In the genomic region with DNA sequence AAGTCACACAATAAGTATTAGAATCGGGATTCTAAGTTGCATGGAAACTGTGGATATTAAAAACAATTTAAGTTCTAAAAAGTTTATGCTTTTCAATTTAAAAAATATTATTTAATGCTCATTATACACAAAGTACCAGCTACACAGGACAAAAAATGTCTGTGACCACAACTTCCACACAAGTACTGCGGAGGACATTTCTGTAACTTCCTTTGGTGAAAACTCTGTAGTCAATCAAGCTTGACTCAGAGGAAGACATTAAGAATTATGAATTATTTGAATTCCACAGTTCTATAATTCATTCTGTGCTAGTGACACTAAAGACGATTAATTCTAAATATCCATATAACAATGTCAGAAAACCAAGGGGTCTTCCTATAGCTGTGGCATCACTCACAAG, we compare ENCODE assay signal across 15 cellular contexts.
"Had no signal": no experiment of that assay in that cellular context is flagged by ENCODE, and none has a peak within 500 bp of the region (broad histone marks: within the 10 kb centered on the region; RNA-seq: fewer than 3 reads in every experiment).

No MANE protein-coding gene starts in this region.

- H3K9me3 ChIP-seq: esophagus squamous epithelium, gastroesophageal sphincter, neutrophil, right atrium auricular region had no signal

- H3K36me3 Mint-ChIP-seq: naive thymus-derived CD8-positive, alpha-beta T cell had no signal

- H3K36me3 ChIP-seq: esophagus squamous epithelium, gastroesophageal sphincter, neutrophil, right atrium auricular region had no signal

- DNase-seq: dermis blood vessel endothelial cell; esophagus squamous epithelium; foreskin fibroblast; glutamatergic neuron; islet precursor cell; mammary epithelial cell; naive thymus-derived CD8-positive, alpha-beta T cell; small intestine; stimulated activated CD4-positive, alpha-beta T cell treated with anti-CD3 and anti-CD28 coated beads, Interleukin-12 subunit alpha, Interleukin-12 subunit beta, amount 100 ng/mL, for 4 hours; stimulated activated naive CD4-positive, alpha-beta T cell treated with Interleukin-2 at 50 U/mL for 16 hours; trophoblast cell had no signal

- H3K27ac Mint-ChIP-seq: naive thymus-derived CD8-positive, alpha-beta T cell had no signal

- H3K4me3 ChIP-seq: esophagus squamous epithelium, gastroesophageal sphincter, right atrium auricular region had no signal

- H3K4me1 ChIP-seq: esophagus squamous epithelium, right atrium auricular region had no signal

- ATAC-seq: gastroesophageal sphincter; left lobe of liver; naive thymus-derived CD8-positive, alpha-beta T cell had no signal

- H3K27me3 ChIP-seq: esophagus squamous epithelium, gastroesophageal sphincter, neutrophil, right atrium auricular region had no signal

- H3K4me3 Mint-ChIP-seq: naive thymus-derived CD8-positive, alpha-beta T cell had no signal
